8 cellular contexts compared by ENCODE assay signal in genomic region chr21:25862596-25862995, GRCh38.
DNase-seq lines count a peak whose midpoint lies in the region; ATAC-seq, FAIRE-seq and TF ChIP-seq lines count a peak whose summit lies in the region.

No MANE protein-coding gene starts in this region.

- H4K8ac ChIP-seq in IMR-90 (ENCODE audit: low read depth in 2 of 2, low read length in 2 of 2): no peak overlapping the region

- H3K36me3 ChIP-seq in IMR-90 (ENCODE audit: control insufficient read depth, insufficient read depth, low read length) (no peaks in the 10 kb centered on the region), HepG2 (replicated peaks in 1 of 2; ENCODE audit: control insufficient read depth in 1 of 2, insufficient read depth in 2 of 2, low read length in 2 of 2) (no peaks in the 10 kb centered on the region)
- no peaks in the 10 kb centered on the region for H3K36me3 ChIP-seq in effector memory CD4-positive, alpha-beta T cell (ENCODE audit: control insufficient read depth, insufficient read depth, low read length)

- H3K27me3 ChIP-seq in IMR-90 (ENCODE audit: control insufficient read depth, insufficient read depth, low read length) (peaks cover 2% of the 10 kb centered on the region; the same call in 1 of the 2 replicates), HepG2 (ENCODE audit: control insufficient read depth in 1 of 2, insufficient read depth in 2 of 2, low read length in 2 of 2) (no peaks in the 10 kb centered on the region)
- H3K27me3 ChIP-seq in effector memory CD4-positive, alpha-beta T cell (replicated peaks; ENCODE audit: control insufficient read depth, insufficient read depth, low read length, poor library complexity, severe bottlenecking): no peaks in the 10 kb centered on the region

- CTCF ChIA-PET in IMR-90 (lab: Yijun Ruan, JAX): interaction anchor here (1.5 kb wide), 1 partner anchor 41 kb away, joined by 3 read pairs; no protein-coding TSS in a partner anchor
- CTCF ChIA-PET in activated CD4-positive, alpha-beta memory T cell treated with anti-CD3 and anti-CD28 coated beads, Interleukin-2, amount 10 ng/mL, durations not matched to agents 7 days and 5 days (lab: Charles Lee): interaction anchor here (0.6 to 2.0 kb wide), 9 partner anchors 8 to 256 kb away, joined by 3 to 6 read pairs (median 4); no protein-coding TSS in a partner anchor
- CTCF ChIA-PET in HepG2 (lab: Yijun Ruan, JAX; ENCODE audit: low intra/inter-chr PET ratio, low total read pairs): interaction anchor here (1.9 kb wide), 1 partner anchor 255 kb away, joined by 9 read pairs; the partner anchor contains the start of gene MRPL39

- peaks cover 7% of the 10 kb centered on the region for H3K4me1 Mint-ChIP-seq in activated CD4-positive, alpha-beta memory T cell treated with anti-CD3 and anti-CD28 coated beads, Interleukin-2, amount 10 ng/mL, durations not matched to agents 7 days and 5 days

- H3K9me1 ChIP-seq in IMR-90 (ENCODE audit: insufficient read depth, low read length): no peaks in the 10 kb centered on the region

- no peak overlapping the region for H3K18ac ChIP-seq in IMR-90 (ENCODE audit: low read depth, low read length)

- POLR2A ChIA-PET in IMR-90 (lab: Charles Lee; ENCODE audit: unreplicated experiment): no interaction called here
- POLR2A ChIA-PET in activated CD4-positive, alpha-beta memory T cell treated with anti-CD3 and anti-CD28 coated beads, Interleukin-2, amount 10 ng/mL, durations not matched to agents 7 days and 5 days (lab: Charles Lee): no interaction called here
- POLR2A ChIA-PET in HepG2 (lab: Yijun Ruan, JAX): no interaction called here

- no peak overlapping the region for H4K91ac ChIP-seq in IMR-90 (ENCODE audit: insufficient read depth, low read depth, low read length)

- ATAC-seq in IMR-90 (ENCODE audit: low read depth): no peak
- no peak for ATAC-seq in HepG2
- ATAC-seq in HG03439 (IDR thresholded peaks at IDR 0.05; ENCODE audit: unreplicated experiment): no peak

- TF ChIP-seq RAD21 in IMR-90 (IDR thresholded peaks at IDR 0.05; ENCODE audit: low read length) (peak; percentile 43), HepG2 (CRISPR knock-in tag; IDR thresholded peaks at IDR 0.05) (no peak)

- in situ Hi-C loops in IMR-90 (cut with MboI; ENCODE audit: low sequenced_read_pairs) (loop anchor here (5.0 kb wide), 1 partner anchor 255 kb away; the partner anchor contains the start of gene MRPL39), HepG2 (cut with HindIII; ENCODE audit: extremely low pct_ligation_motif_present, low pct_unique_long_range_greater_than_20kb) (no loop called here)

- H3K4me3 Mint-ChIP-seq in activated CD4-positive, alpha-beta memory T cell treated with anti-CD3 and anti-CD28 coated beads, Interleukin-2, amount 10 ng/mL, durations not matched to agents 7 days and 5 days: no peak overlapping the region

- no peak overlapping the region for H2BK20ac ChIP-seq in IMR-90 (ENCODE audit: low read depth, low read length)

- no peak overlapping the region for H2BK5ac ChIP-seq in IMR-90 (ENCODE audit: low read depth, low read length, poor library complexity, severe bottlenecking)

- H3K4me2 ChIP-seq in IMR-90 (ENCODE audit: low read depth, low read length) (no peak overlapping the region), HepG2 (ENCODE audit: low read depth, low read length) (no peak overlapping the region)

- DNase-seq in CD1c-positive myeloid dendritic cell (ENCODE audit: extremely low spot score) (peak; percentile 54), GM12892 (ENCODE audit: insufficient read length) (no peak), IMR-90 (peak; percentile 39), HepG2 (ENCODE audit: low spot score) (peak; percentile 12), kidney glomerular epithelial cell (lab: John Stamatoyannopoulos, UW) (no peak)
- peak; percentile 23 for DNase-seq in activated CD4-positive, alpha-beta memory T cell treated with anti-CD3 and anti-CD28 coated beads, Interleukin-2, amount 10 ng/mL, durations not matched to agents 7 days and 5 days
- DNase-seq in effector memory CD4-positive, alpha-beta T cell: no peak

- H3K9ac ChIP-seq in IMR-90 (ENCODE audit: low read depth, low read length) (no peak overlapping the region), HepG2 (ENCODE audit: insufficient read depth, low read depth, low read length) (no peak overlapping the region)

- peak; percentile 14 for FAIRE-seq in GM12892 (lab: Jason Lieb, UNC)
- FAIRE-seq in HepG2 (lab: Jason Lieb, UNC): peak; percentile 46

- no peaks in the 10 kb centered on the region for H3K9me3 Mint-ChIP-seq in activated CD4-positive, alpha-beta memory T cell treated with anti-CD3 and anti-CD28 coated beads, Interleukin-2, amount 10 ng/mL, durations not matched to agents 7 days and 5 days

- no peak overlapping the region for H2AK5ac ChIP-seq in IMR-90 (ENCODE audit: low read depth, low read length)

- no peak overlapping the region for H2AFZ ChIP-seq in IMR-90 (replicated peaks; ENCODE audit: low read length, poor library complexity)
- H2AFZ ChIP-seq in HepG2 (ENCODE audit: low read length): no peak overlapping the region

- H3K36me3 Mint-ChIP-seq in activated CD4-positive, alpha-beta memory T cell treated with anti-CD3 and anti-CD28 coated beads, Interleukin-2, amount 10 ng/mL, durations not matched to agents 7 days and 5 days (ENCODE audit: low read depth): no peaks in the 10 kb centered on the region

- dilution Hi-C loops in IMR-90 (cut with HindIII; ENCODE audit: low sequenced_read_pairs, unreplicated experiment): no loop called here

- H2BK15ac ChIP-seq in IMR-90 (ENCODE audit: low read depth, low read length): no peak overlapping the region

- intact Hi-C loops in IMR-90 (cut with micrococcal nuclease): loop anchor here (5.0 kb wide), 1 partner anchor 255 kb away; the partner anchor contains the start of gene MRPL39
- intact Hi-C loops in HepG2 (cut with micrococcal nuclease; ENCODE audit: unreplicated experiment): loop anchor here (1.0 kb wide), 1 partner anchor 254 kb away; no protein-coding TSS in a partner anchor

- no peak overlapping the region for H3K4ac ChIP-seq in IMR-90 (ENCODE audit: low read depth, low read length)

- H3K9me3 ChIP-seq in IMR-90 (ENCODE audit: control insufficient read depth, insufficient read depth, low read length) (peaks cover 5% of the 10 kb centered on the region; the same call in 1 of the 2 replicates), HepG2 (ENCODE audit: low read length) (no peaks in the 10 kb centered on the region)
- H3K9me3 ChIP-seq in effector memory CD4-positive, alpha-beta T cell (ENCODE audit: control insufficient read depth, low read length): no peaks in the 10 kb centered on the region

- no peaks in the 10 kb centered on the region for H3K4me1 ChIP-seq in IMR-90 (ENCODE audit: control insufficient read depth, insufficient read depth, low read length)
- no peaks in the 10 kb centered on the region for H3K4me1 ChIP-seq in HepG2 (ENCODE audit: insufficient read depth, low read length)
- H3K4me1 ChIP-seq in effector memory CD4-positive, alpha-beta T cell (ENCODE audit: control insufficient read depth, insufficient read depth, low read length, poor library complexity, severe bottlenecking): no peaks in the 10 kb centered on the region

- peaks cover 6% of the 10 kb centered on the region for H3K27me3 Mint-ChIP-seq in activated CD4-positive, alpha-beta memory T cell treated with anti-CD3 and anti-CD28 coated beads, Interleukin-2, amount 10 ng/mL, durations not matched to agents 7 days and 5 days

- BruUV-seq in IMR-90 (replicated peaks; lab: Mats Ljungman, UMichigan) (no TSS peak), HepG2 (replicated peaks; lab: Mats Ljungman, UMichigan) (no TSS peak)

- H3K56ac ChIP-seq in IMR-90 (ENCODE audit: extremely low read depth, insufficient read depth, low read length): no peak overlapping the region

- WGBS in IMR-90 (ENCODE audit: extremely low coverage in 2 of 2, insufficient read length in 1 of 2), 2 experiments: no CpG with 5 or more reads among the region's 1 CpG
- 0% methylated on average over 1 of the region's 1 CpG for WGBS in HepG2 (ENCODE audit: low lambda C conversion rate)

- H3K79me1 ChIP-seq in IMR-90 (ENCODE audit: low read depth in 1 of 2, low read length in 2 of 2): no peaks in the 10 kb centered on the region

- TF ChIP-seq EP300 in HepG2 (IDR thresholded peaks at IDR 0.05; ENCODE audit: low read depth in 2 of 2, low read length in 2 of 2) (no peak), HepG2 (CRISPR knock-in tag; IDR thresholded peaks at IDR 0.05; ENCODE audit: borderline replicate concordance) (no peak)

- no peak overlapping the region for H4K5ac ChIP-seq in IMR-90 (ENCODE audit: low read depth, low read length)

- no peak overlapping the region for H2BK120ac ChIP-seq in IMR-90 (ENCODE audit: low read depth, low read length)

- no peak for TF ChIP-seq POLR2A in GM12892 (IDR thresholded peaks at IDR 0.05; ENCODE audit: low read depth, low read length)
- no peak for TF ChIP-seq POLR2A in IMR-90 (IDR thresholded peaks at IDR 0.05; ENCODE audit: low read depth, low read length)
- TF ChIP-seq POLR2A in HepG2 (IDR thresholded peaks at IDR 0.05; ENCODE audit: insufficient read depth in 1 of 2, low read depth in 2 of 2, low read length in 2 of 2): no peak

- no peak overlapping the region for H3K23ac ChIP-seq in IMR-90 (ENCODE audit: low read depth, low read length)

- TF ChIP-seq CTCF in IMR-90 (conservative IDR thresholded peaks at IDR 0.05; ENCODE audit: low read depth, low read length) (peak; percentile 58), HepG2 (CRISPR knock-in tag; IDR thresholded peaks at IDR 0.05) (peak; percentile 44)

- no peak overlapping the region for H3K27ac Mint-ChIP-seq in activated CD4-positive, alpha-beta memory T cell treated with anti-CD3 and anti-CD28 coated beads, Interleukin-2, amount 10 ng/mL, durations not matched to agents 7 days and 5 days

- H3K27ac ChIP-seq in IMR-90 (ENCODE audit: insufficient read depth, low read length) (no peak overlapping the region), HepG2 (ENCODE audit: extremely low read length, insufficient read depth, low read length) (no peak overlapping the region)
- no peak overlapping the region for H3K27ac ChIP-seq in effector memory CD4-positive, alpha-beta T cell (ENCODE audit: insufficient read depth, low read length, poor library complexity, severe bottlenecking)

- H2AK9ac ChIP-seq in IMR-90 (replicated peaks; ENCODE audit: low read depth, low read length, poor library complexity): no peak overlapping the region

- H3K14ac ChIP-seq in IMR-90 (replicated peaks; ENCODE audit: low read depth, low read length): no peak overlapping the region

- no peaks in the 10 kb centered on the region for H3K79me2 ChIP-seq in HepG2 (ENCODE audit: insufficient read depth, low read length)

- H3K4me3 ChIP-seq in IMR-90 (ENCODE audit: insufficient read depth, low read depth, low read length): no peak overlapping the region
- H3K4me3 ChIP-seq in HepG2 (replicated peaks in 1 of 3; ENCODE audit: insufficient read depth in 1 of 3, low read depth in 2 of 3, low read length in 3 of 3): no peak overlapping the region
- no peak overlapping the region for H3K4me3 ChIP-seq in effector memory CD4-positive, alpha-beta T cell (ENCODE audit: insufficient read depth, low read depth, low read length, poor library complexity, severe bottlenecking)

- H4K20me1 ChIP-seq in IMR-90 (ENCODE audit: insufficient read depth, low read length) (no peaks in the 10 kb centered on the region), HepG2 (ENCODE audit: insufficient read depth, low read length) (no peaks in the 10 kb centered on the region)

TF ChIP-seq in IMR-90, 13 proteins besides CTCF, POLR2A, EP300 and RAD21 (continues in another document):
- peak; percentile 45 for TF ChIP-seq SMC3 (IDR thresholded peaks at IDR 0.05; ENCODE audit: low read depth, low read length)

Comparison
In these comparisons a context has a peak if more than half of its experiments do, and no peak if none do; other contexts are left out.
1. DNase-seq: peak in CD1c-positive myeloid dendritic cell (single experiment), IMR-90 (single experiment), activated CD4-positive, alpha-beta memory T cell treated with anti-CD3 and anti-CD28 coated beads, Interleukin-2, amount 10 ng/mL, durations not matched to agents 7 days and 5 days (single experiment) and HepG2 (single experiment); none in GM12892 (single experiment), effector memory CD4-positive, alpha-beta T cell (0 of 3) and kidney glomerular epithelial cell (single experiment).